Comparison of ENCODE assay signal across 1 cellular context in the genomic region with DNA sequence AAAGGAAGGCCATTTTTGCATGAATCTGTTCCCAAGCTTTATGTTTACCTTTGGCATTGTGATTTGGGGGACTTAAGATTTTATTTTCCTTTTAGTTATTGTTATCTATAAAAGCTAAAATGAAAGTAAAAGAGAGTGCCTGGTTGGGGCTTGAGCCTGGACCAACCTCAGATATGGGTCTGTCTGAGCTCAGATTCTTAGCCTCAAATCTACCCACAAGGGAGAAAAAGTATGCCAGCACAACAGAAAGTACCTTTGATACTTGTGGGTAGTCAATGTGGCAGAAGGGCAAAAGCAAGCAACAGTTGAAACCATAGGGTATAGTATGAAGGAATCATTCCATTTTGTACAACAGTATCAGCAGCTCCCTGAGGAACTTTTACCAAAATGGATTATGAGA.
TF ChIP-seq lines count a peak whose summit lies in the region.

No MANE protein-coding gene starts in this region.

TF ChIP-seq in GM23338, 12 proteins besides CTCF, POLR2A, EP300 and RAD21 (continued from another document):
- TF ChIP-seq, protein P1, sequence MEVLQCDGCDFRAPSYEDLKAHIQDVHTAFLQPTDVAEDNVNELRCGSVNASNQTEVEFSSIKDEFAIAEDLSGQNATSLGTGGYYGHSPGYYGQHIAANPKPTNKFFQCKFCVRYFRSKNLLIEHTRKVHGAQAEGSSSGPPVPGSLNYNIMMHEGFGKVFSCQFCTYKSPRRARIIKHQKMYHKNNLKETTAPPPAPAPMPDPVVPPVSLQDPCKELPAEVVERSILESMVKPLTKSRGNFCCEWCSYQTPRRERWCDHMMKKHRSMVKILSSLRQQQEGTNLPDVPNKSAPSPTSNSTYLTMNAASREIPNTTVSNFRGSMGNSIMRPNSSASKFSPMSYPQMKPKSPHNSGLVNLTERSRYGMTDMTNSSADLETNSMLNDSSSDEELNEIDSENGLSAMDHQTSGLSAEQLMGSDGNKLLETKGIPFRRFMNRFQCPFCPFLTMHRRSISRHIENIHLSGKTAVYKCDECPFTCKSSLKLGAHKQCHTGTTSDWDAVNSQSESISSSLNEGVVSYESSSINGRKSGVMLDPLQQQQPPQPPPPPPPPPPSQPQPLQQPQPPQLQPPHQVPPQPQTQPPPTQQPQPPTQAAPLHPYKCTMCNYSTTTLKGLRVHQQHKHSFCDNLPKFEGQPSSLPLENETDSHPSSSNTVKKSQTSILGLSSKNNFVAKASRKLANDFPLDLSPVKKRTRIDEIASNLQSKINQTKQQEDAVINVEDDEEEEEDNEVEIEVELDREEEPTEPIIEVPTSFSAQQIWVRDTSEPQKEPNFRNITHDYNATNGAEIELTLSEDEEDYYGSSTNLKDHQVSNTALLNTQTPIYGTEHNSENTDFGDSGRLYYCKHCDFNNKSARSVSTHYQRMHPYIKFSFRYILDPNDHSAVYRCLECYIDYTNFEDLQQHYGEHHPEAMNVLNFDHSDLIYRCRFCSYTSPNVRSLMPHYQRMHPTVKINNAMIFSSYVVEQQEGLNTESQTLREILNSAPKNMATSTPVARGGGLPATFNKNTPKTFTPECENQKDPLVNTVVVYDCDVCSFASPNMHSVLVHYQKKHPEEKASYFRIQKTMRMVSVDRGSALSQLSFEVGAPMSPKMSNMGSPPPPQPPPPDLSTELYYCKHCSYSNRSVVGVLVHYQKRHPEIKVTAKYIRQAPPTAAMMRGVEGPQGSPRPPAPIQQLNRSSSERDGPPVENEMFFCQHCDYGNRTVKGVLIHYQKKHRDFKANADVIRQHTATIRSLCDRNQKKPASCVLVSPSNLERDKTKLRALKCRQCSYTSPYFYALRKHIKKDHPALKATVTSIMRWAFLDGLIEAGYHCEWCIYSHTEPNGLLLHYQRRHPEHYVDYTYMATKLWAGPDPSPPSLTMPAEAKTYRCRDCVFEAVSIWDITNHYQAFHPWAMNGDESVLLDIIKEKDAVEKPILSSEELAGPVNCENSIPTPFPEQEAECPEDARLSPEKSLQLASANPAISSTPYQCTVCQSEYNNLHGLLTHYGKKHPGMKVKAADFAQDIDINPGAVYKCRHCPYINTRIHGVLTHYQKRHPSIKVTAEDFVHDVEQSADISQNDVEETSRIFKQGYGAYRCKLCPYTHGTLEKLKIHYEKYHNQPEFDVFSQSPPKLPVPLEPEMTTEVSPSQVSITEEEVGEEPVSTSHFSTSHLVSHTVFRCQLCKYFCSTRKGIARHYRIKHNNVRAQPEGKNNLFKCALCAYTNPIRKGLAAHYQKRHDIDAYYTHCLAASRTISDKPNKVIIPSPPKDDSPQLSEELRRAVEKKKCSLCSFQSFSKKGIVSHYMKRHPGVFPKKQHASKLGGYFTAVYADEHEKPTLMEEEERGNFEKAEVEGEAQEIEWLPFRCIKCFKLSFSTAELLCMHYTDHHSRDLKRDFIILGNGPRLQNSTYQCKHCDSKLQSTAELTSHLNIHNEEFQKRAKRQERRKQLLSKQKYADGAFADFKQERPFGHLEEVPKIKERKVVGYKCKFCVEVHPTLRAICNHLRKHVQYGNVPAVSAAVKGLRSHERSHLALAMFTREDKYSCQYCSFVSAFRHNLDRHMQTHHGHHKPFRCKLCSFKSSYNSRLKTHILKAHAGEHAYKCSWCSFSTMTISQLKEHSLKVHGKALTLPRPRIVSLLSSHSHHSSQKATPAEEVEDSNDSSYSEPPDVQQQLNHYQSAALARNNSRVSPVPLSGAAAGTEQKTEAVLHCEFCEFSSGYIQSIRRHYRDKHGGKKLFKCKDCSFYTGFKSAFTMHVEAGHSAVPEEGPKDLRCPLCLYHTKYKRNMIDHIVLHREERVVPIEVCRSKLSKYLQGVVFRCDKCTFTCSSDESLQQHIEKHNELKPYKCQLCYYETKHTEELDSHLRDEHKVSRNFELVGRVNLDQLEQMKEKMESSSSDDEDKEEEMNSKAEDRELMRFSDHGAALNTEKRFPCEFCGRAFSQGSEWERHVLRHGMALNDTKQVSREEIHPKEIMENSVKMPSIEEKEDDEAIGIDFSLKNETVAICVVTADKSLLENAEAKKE (CRISPR knock-in tag; IDR thresholded peaks at IDR 0.05): no peak
- TF ChIP-seq, protein P2, sequence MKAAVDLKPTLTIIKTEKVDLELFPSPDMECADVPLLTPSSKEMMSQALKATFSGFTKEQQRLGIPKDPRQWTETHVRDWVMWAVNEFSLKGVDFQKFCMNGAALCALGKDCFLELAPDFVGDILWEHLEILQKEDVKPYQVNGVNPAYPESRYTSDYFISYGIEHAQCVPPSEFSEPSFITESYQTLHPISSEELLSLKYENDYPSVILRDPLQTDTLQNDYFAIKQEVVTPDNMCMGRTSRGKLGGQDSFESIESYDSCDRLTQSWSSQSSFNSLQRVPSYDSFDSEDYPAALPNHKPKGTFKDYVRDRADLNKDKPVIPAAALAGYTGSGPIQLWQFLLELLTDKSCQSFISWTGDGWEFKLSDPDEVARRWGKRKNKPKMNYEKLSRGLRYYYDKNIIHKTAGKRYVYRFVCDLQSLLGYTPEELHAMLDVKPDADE (IDR thresholded peaks at IDR 0.05): no peak
- TF ChIP-seq EZH2phosphoT487 (IDR thresholded peaks at IDR 0.05; ENCODE audit: unreplicated experiment): no peak
- no peak for TF ChIP-seq JUNB (IDR thresholded peaks at IDR 0.05; ENCODE audit: unreplicated experiment)
- no peak for TF ChIP-seq STAT1 (IDR thresholded peaks at IDR 0.05; ENCODE audit: unreplicated experiment)
- TF ChIP-seq REST (IDR thresholded peaks at IDR 0.05; ENCODE audit: unreplicated experiment): no peak
- TF ChIP-seq ZNF114 (CRISPR knock-in tag; IDR thresholded peaks at IDR 0.05): no peak
- no peak for TF ChIP-seq CREB1 (CRISPR knock-in tag; IDR thresholded peaks at IDR 0.05; ENCODE audit: low read depth)
- TF ChIP-seq ZNF331 (CRISPR knock-in tag; IDR thresholded peaks at IDR 0.05; ENCODE audit: low read depth): no peak
- no peak for TF ChIP-seq EZH2 (IDR thresholded peaks at IDR 0.05; ENCODE audit: low read depth, unreplicated experiment)
- TF ChIP-seq POLR2AphosphoS5 (IDR thresholded peaks at IDR 0.05; ENCODE audit: low read depth): no peak
